ENCODE assay signal across 8 cellular contexts in the genomic region with DNA sequence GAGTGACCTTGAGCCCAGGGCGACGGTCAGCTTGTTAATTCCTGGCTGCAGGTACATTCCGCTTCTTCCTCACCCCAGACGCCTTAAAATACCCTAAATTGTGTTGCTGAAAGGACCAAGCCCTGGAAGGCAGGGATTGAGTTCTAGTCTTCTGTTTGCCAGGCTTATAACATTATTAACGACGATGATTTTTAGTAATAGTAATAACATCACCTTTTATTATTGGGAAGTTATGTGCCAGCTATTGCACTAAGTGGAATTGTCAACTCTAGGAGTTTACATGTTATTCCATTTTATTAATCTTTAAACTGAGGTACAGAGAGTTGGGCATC. TPM values are rescaled to one million over a fixed set of nuclear protein-coding genes. Genes with fewer than 3 reads are reported as not detected.
A peak's percentile ranks its signal among the peaks of the same experiment; 100 is the strongest.
DNase-seq lines count a peak whose midpoint lies in the region; ATAC-seq and TF ChIP-seq lines count a peak whose summit lies in the region.

No MANE protein-coding gene starts in this region.

- no peaks in the 10 kb centered on the region for H3K36me3 Mint-ChIP-seq in T-helper 17 cell (ENCODE audit: low read depth)

- TF ChIP-seq CTCF in GM12864 (IDR thresholded peaks at IDR 0.05; ENCODE audit: low read depth, low read length, missing control alignments) (no peak), fibroblast of pulmonary artery (IDR thresholded peaks at IDR 0.05; ENCODE audit: low read length, missing control alignments) (no peak)

- no peaks in the 10 kb centered on the region for H3K36me3 ChIP-seq in rectal smooth muscle tissue (ENCODE audit: control insufficient read depth, insufficient read depth, low read length)

- ATAC-seq in T-helper 17 cell, result no peak
- no peak for ATAC-seq in HG03045 (IDR thresholded peaks at IDR 0.05; ENCODE audit: unreplicated experiment)

- H3K4me1 ChIP-seq in rectal smooth muscle tissue (ENCODE audit: control insufficient read depth, insufficient read depth, low read length), result no peaks in the 10 kb centered on the region

- peak overlapping the region; percentile 43 for H3K9ac ChIP-seq in rectal smooth muscle tissue (ENCODE audit: low read length)

- peak overlapping the region; percentile 98 for H3K27ac Mint-ChIP-seq in T-helper 17 cell

- peak overlapping the region; percentile 97 for H3K4me3 Mint-ChIP-seq in T-helper 17 cell

- H3K4me3 ChIP-seq in GM12864 (ENCODE audit: low read depth, low read length) (peak overlapping the region; percentile 94), fibroblast of pulmonary artery (replicated peaks; ENCODE audit: low read depth, low read length) (peak overlapping the region; percentile 93), rectal smooth muscle tissue (ENCODE audit: low read length) (peak overlapping the region; percentile 97)

- H3K9me3 ChIP-seq in T-helper 17 cell (ENCODE audit: control insufficient read depth, low read length, poor library complexity, severe bottlenecking), result no peaks in the 10 kb centered on the region

- H3K27ac ChIP-seq in rectal smooth muscle tissue (ENCODE audit: low read depth, low read length), result peak overlapping the region; percentile 76

- DNase-seq in GM12864 (ENCODE audit: low read depth), result no peak
- no peak for DNase-seq in T-helper 17 cell
- DNase-seq in fibroblast of pulmonary artery (ENCODE audit: low read depth), result no peak
- DNase-seq in HPDE6-E6E7 (ENCODE audit: extremely low spot score), result no peak
- DNase-seq in NCI-H2227 (lab: John Stamatoyannopoulos, UW; ENCODE audit: unreplicated experiment), result no peak
- no peak for DNase-seq in GM19238 (ENCODE audit: insufficient read length, low spot score)

- H3K4me1 Mint-ChIP-seq in T-helper 17 cell, result peaks cover 13% of the 10 kb centered on the region

- no peaks in the 10 kb centered on the region for H3K27me3 Mint-ChIP-seq in T-helper 17 cell

- no peaks in the 10 kb centered on the region for H3K27me3 ChIP-seq in rectal smooth muscle tissue (ENCODE audit: control insufficient read depth, insufficient read depth, low read length)

RNA-seq across cellular contexts. Expression of a gene that starts 0.4 kb away (rescaled TPM):
- 10 to 100 TPM; 73.1 to 89.3 TPM for total RNA-seq in T-helper 17 cell

RNA-seq across cellular contexts. Expression of a gene that starts 0.7 kb away (rescaled TPM):
- 10 to 100 TPM; 16.1 to 22.8 TPM for total RNA-seq in T-helper 17 cell
